ENCODE assay signal across 11 cellular contexts in genomic region chr3:46660543-46661523, GRCh38. TPM values are rescaled to one million over a fixed set of nuclear protein-coding genes. Genes with fewer than 3 reads are reported as not detected.
DNase-seq lines count a peak whose midpoint lies in the region; FAIRE-seq and TF ChIP-seq lines count a peak whose summit lies in the region.
"Had no signal": no experiment of that assay in that cellular context is flagged by ENCODE, and none has a peak within 500 bp of the region (broad histone marks: within the 10 kb centered on the region; RNA-seq: fewer than 3 reads in every experiment).

No MANE protein-coding gene starts in this region.

- H3K4me3 ChIP-seq in bronchial epithelial cell (ENCODE audit: low read depth, low read length) (no peak overlapping the region), lower leg skin (ENCODE audit: low read depth, poor library complexity, severe bottlenecking) (no peak overlapping the region)

- no peaks in the 10 kb centered on the region for H3K36me3 ChIP-seq in bronchial epithelial cell (ENCODE audit: control insufficient read depth, insufficient read depth, low read length)

- intact Hi-C loops in lower leg skin (cut with DNase I; ENCODE audit: low total_unique reads): no loop called here

- TF ChIP-seq POLR2A in lower leg skin (IDR thresholded peaks at IDR 0.05): no peak

- 39 to 44% methylated on average over 9 of the region's 9 CpGs for WGBS in lower leg skin, 2 donors

- DNase-seq in D341Med (ENCODE audit: low spot score): peak; percentile 19
- peak; percentile 18 for DNase-seq in HuH-7 (ENCODE audit: low spot score)
- DNase-seq in bronchial epithelial cell (ENCODE audit: low read depth): peak; percentile 89
- peak; percentile 71 to 84 for DNase-seq in lower leg skin (ENCODE audit: low spot score in 2 of 2)
- DNase-seq in occipital lobe (lab: John Stamatoyannopoulos, UW): no peak
- no peak for DNase-seq in NCI-H446 (lab: John Stamatoyannopoulos, UW)
- no peak for DNase-seq in AG08395 (ENCODE audit: low spot score)
- DNase-seq in NCI-H748 treated with DMSO at 0.1 percent for 48 hours (lab: John Stamatoyannopoulos, UW): no peak
- DNase-seq: COR-L47, NCI-H1436 treated with DMSO at 0.1 percent for 48 hours, small intestine had no signal

- peak; percentile 40 for TF ChIP-seq CTCF in bronchial epithelial cell (IDR thresholded peaks at IDR 0.05; ENCODE audit: insufficient read depth, low read length, severe bottlenecking)
- TF ChIP-seq CTCF in lower leg skin (IDR thresholded peaks at IDR 0.05): no peak

- no peaks in the 10 kb centered on the region for H3K27me3 ChIP-seq in bronchial epithelial cell (ENCODE audit: control insufficient read depth, insufficient read depth, low read length)

- FAIRE-seq in bronchial epithelial cell (lab: Jason Lieb, UNC): peak; percentile 97
- FAIRE-seq: small intestine had no signal

RNA-seq across cellular contexts. Expression of gene ALS2CL, which starts 32.6 kb away (rescaled TPM):
- 163 and 240 TPM in 2 replicates for total RNA-seq in bronchial epithelial cell
- total RNA-seq in lower leg skin: 100 to 1,000 TPM in 2 of 4 donors, 10 to 100 TPM in 2; 86.5 to 175 (median 105) TPM
- 3.9 TPM for total RNA-seq in occipital lobe

RNA-seq across cellular contexts. Expression of gene TMIE, which starts 40.4 kb away (rescaled TPM):
- total RNA-seq in bronchial epithelial cell: 1.3 and 1.6 TPM in 2 replicates
- total RNA-seq in lower leg skin: 1 to 10 TPM in 1 of 4 donors, under 1 TPM in 3; 0.37 to 1.1 (median 0.67) TPM
- total RNA-seq in occipital lobe: 2.5 TPM

RNA-seq across cellular contexts. Expression of gene FAM240A, which starts 48.5 kb away (rescaled TPM):
- total RNA-seq in bronchial epithelial cell: not detected in 2 replicates
- total RNA-seq in lower leg skin: under 1 TPM in 1 of 4 donors, not detected in 3; 0.42 TPM
- total RNA-seq in occipital lobe: not detected

RNA-seq across cellular contexts. Expression of gene PRSS50, which starts 56.8 kb away (rescaled TPM):
- total RNA-seq in bronchial epithelial cell (not detected in 2 replicates), lower leg skin (under 1 TPM in 2 of 4 donors, not detected in 2; 0.13 to 0.52 TPM), occipital lobe (0.31 TPM)

Comparison
In these comparisons a context has a peak if more than half of its experiments do, and no peak if none do; other contexts are left out.
1. DNase-seq: peak in D341Med (single experiment), HuH-7 (single experiment), bronchial epithelial cell (single experiment) and lower leg skin (2 of 2); none in occipital lobe (single experiment), NCI-H446 (0 of 2), AG08395 (single experiment) and NCI-H748 treated with DMSO at 0.1 percent for 48 hours (single experiment).
2. RNA of gene ALS2CL, which starts 32.6 kb away (total RNA-seq): 163 to 240 TPM in bronchial epithelial cell and 86.5 to 175 TPM in lower leg skin; 3.9 TPM in occipital lobe (single experiment); every median in the first group is over 10 times any median in the second.